Comparison of ENCODE assay signal across 1 cellular context in genomic region chr12:88570103-88570502, GRCh38.
TF ChIP-seq lines count a peak whose summit lies in the region.

No MANE protein-coding gene starts in this region.

TF ChIP-seq in endothelial cell of umbilical vein, 7 proteins besides CTCF, POLR2A, EP300 and RAD21:
- TF ChIP-seq JUN (IDR thresholded peaks at IDR 0.05; ENCODE audit: borderline replicate concordance, insufficient read depth, insufficient read length, low read depth) (no peak), POLR2AphosphoS5 (IDR thresholded peaks at IDR 0.05; ENCODE audit: insufficient read depth, low read depth, low read length) (no peak), EZH2 (IDR thresholded peaks at IDR 0.05; ENCODE audit: borderline replicate concordance, low read depth, low read length, severe bottlenecking) (no peak), MAX (IDR thresholded peaks at IDR 0.05; ENCODE audit: insufficient read depth, insufficient read length) (no peak), GATA2 (IDR thresholded peaks at IDR 0.05; ENCODE audit: insufficient read depth, insufficient read length, low read depth, low read length) (no peak), FOS (IDR thresholded peaks at IDR 0.05; ENCODE audit: borderline replicate concordance, insufficient read depth, low read length) (no peak)
